33 cellular contexts compared by ENCODE assay signal in the genomic region with DNA sequence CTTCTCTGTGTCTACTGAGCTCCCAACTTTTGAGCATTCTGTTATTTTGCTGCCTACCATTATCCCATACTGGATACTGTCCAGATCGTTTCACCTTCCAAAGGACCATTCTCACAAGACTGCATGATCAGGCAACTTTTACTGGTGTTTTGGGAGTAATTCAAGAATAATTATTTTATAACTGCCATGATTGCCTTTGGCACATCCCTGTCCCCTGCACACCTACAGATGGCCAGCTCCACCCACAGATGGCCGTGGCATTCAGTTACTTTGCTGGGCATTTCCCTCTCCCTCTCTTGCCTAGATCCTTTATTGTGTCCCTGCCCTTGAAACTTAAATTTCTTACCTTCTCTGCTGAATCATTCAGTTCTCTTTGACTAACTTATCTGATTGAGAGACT.
"Had no signal": no experiment of that assay in that cellular context is flagged by ENCODE, and none has a peak within 500 bp of the region (broad histone marks: within the 10 kb centered on the region; RNA-seq: fewer than 3 reads in every experiment).

No MANE protein-coding gene starts in this region.

- H3K4me2 ChIP-seq: SK-N-SH had no signal

- H3K27me3 Mint-ChIP-seq: activated CD4-positive, alpha-beta T cell treated with anti-CD3 and anti-CD28 coated beads, Interleukin-2, amount 10 ng/mL, durations not matched to agents 24 days and 14 days; activated CD8-positive, alpha-beta T cell treated with anti-CD3 and anti-CD28 coated beads for 36 hours had no signal

- DNase-seq: activated CD4-positive, alpha-beta T cell treated with anti-CD3 and anti-CD28 coated beads, Interleukin-2, amount 10 ng/mL, durations not matched to agents 24 days and 14 days; activated CD4-positive, alpha-beta T cell treated with anti-CD3 and anti-CD28 coated beads, Interleukin-2, amount 50 U/mL, for 4 hours; activated CD8-positive, alpha-beta T cell treated with anti-CD3 and anti-CD28 coated beads for 36 hours; activated gamma-delta T cell treated with Interleukin-2 at 50 U/mL for 16 hours; activated naive CD4-positive, alpha-beta T cell treated with anti-CD3 and anti-CD28 coated beads for 36 hours; activated T-cell treated with anti-CD3 and anti-CD28 coated beads, Interleukin-2, amount 50 U/mL, for 4 hours; adrenal gland; body of pancreas; cerebellar nuclear complex; Karpas-422; MM.1S; MV-4-11; NCI-H1092; NCI-H1417 treated with DMSO at 0.1 percent for 48 hours; NCI-H187 treated with DMSO at 0.1 percent for 48 hours; NCI-H2081 treated with DMSO at 0.1 percent for 48 hours; NCI-H345; NCI-H510A; NCI-H526 treated with DMSO at 0.1 percent for 48 hours; NCI-H82; NK-92 treated with Interleukin-12 subunit alpha and Interleukin-12 subunit beta, amount 100 ng/mL, for 24 hours; PC-3; Peyer's patch; RPMI8226; SHP77 treated with DMSO at 0.1 percent for 48 hours; SK-N-SH had no signal

- H3K36me3 Mint-ChIP-seq: activated naive CD4-positive, alpha-beta T cell treated with anti-CD3 and anti-CD28 coated beads, Interleukin-2, amount 50 U/mL, for 72 hours had no signal

- H3K36me3 ChIP-seq: adrenal gland, breast epithelium, Peyer's patch, SJSA1 had no signal

- H3K27ac Mint-ChIP-seq: activated CD4-positive, alpha-beta T cell treated with anti-CD3 and anti-CD28 coated beads, Interleukin-2, amount 10 ng/mL, durations not matched to agents 24 days and 14 days; activated CD8-positive, alpha-beta T cell treated with anti-CD3 and anti-CD28 coated beads for 36 hours; activated naive CD4-positive, alpha-beta T cell treated with anti-CD3 and anti-CD28 coated beads for 36 hours; activated naive CD4-positive, alpha-beta T cell treated with anti-CD3 and anti-CD28 coated beads, Interleukin-2, amount 50 U/mL, for 72 hours; activated T-helper 1 cell treated with anti-CD3 and anti-CD28 coated beads, Interleukin-12 subunit alpha, Interleukin-12 subunit beta, Interleukin-2, Interleukin-4 antibody, amounts not matched to agents 30 ng/mL and 10 ng/mL and 1 ng/mL, durations not matched to agents 14 hours and 24 hours and 36 hours; T-helper 1 cell treated with Interleukin-12 subunit alpha and Interleukin-12 subunit beta and Interleukin-4 antibody, amounts not matched to agents 30 μg/mL and 1 μg/mL, for 36 hours; T-helper 2 cell treated with Interferon-gamma antibody and Interleukin-4, amounts not matched to agents 5 μg/mL and 100 μg/mL, for 36 hours had no signal

- H3K9me2 ChIP-seq: SK-N-SH had no signal

- ATAC-seq: activated CD8-positive, alpha-beta T cell treated with anti-CD3 and anti-CD28 coated beads for 36 hours; activated naive CD4-positive, alpha-beta T cell treated with anti-CD3 and anti-CD28 coated beads, Interleukin-2, amount 50 U/mL, for 72 hours; activated T-cell treated with anti-CD3 and anti-CD28 coated beads, Interleukin-2, amount 50 U/mL, for 4 hours; body of pancreas; K562; PC-3 had no signal

- H3K9me3 Mint-ChIP-seq: activated CD4-positive, alpha-beta T cell treated with anti-CD3 and anti-CD28 coated beads, Interleukin-2, amount 10 ng/mL, durations not matched to agents 24 days and 14 days; activated CD8-positive, alpha-beta T cell treated with anti-CD3 and anti-CD28 coated beads for 36 hours; activated naive CD4-positive, alpha-beta T cell treated with anti-CD3 and anti-CD28 coated beads for 36 hours; activated naive CD4-positive, alpha-beta T cell treated with anti-CD3 and anti-CD28 coated beads, Interleukin-2, amount 50 U/mL, for 72 hours; activated T-cell treated with anti-CD3 and anti-CD28 coated beads, Interleukin-2, amount 50 U/mL, for 4 hours; activated T-helper 1 cell treated with anti-CD3 and anti-CD28 coated beads, Interleukin-12 subunit alpha, Interleukin-12 subunit beta, Interleukin-2, Interleukin-4 antibody, amounts not matched to agents 30 ng/mL and 10 ng/mL and 1 ng/mL, durations not matched to agents 14 hours and 24 hours and 36 hours; T-helper 1 cell treated with Interleukin-12 subunit alpha and Interleukin-12 subunit beta and Interleukin-4 antibody, amounts not matched to agents 30 μg/mL and 1 μg/mL, for 36 hours; T-helper 2 cell treated with Interferon-gamma antibody and Interleukin-4, amounts not matched to agents 5 μg/mL and 100 μg/mL, for 36 hours had no signal

- H3K27me3 ChIP-seq: adrenal gland, body of pancreas, breast epithelium, Peyer's patch, SJSA1 had no signal

- H3K27ac ChIP-seq: adrenal gland, body of pancreas, breast epithelium, Peyer's patch, SJSA1 had no signal

- H3K4me1 Mint-ChIP-seq: activated CD4-positive, alpha-beta T cell treated with anti-CD3 and anti-CD28 coated beads, Interleukin-2, amount 10 ng/mL, durations not matched to agents 24 days and 14 days had no signal

- H3K4me3 Mint-ChIP-seq: activated CD4-positive, alpha-beta T cell treated with anti-CD3 and anti-CD28 coated beads, Interleukin-2, amount 10 ng/mL, durations not matched to agents 24 days and 14 days; activated CD8-positive, alpha-beta T cell treated with anti-CD3 and anti-CD28 coated beads for 36 hours; activated naive CD4-positive, alpha-beta T cell treated with anti-CD3 and anti-CD28 coated beads for 36 hours; activated T-cell treated with anti-CD3 and anti-CD28 coated beads, Interleukin-2, amount 50 U/mL, for 4 hours; activated T-helper 1 cell treated with anti-CD3 and anti-CD28 coated beads, Interleukin-12 subunit alpha, Interleukin-12 subunit beta, Interleukin-2, Interleukin-4 antibody, amounts not matched to agents 30 ng/mL and 10 ng/mL and 1 ng/mL, durations not matched to agents 14 hours and 24 hours and 36 hours; T-helper 1 cell treated with Interleukin-12 subunit alpha and Interleukin-12 subunit beta and Interleukin-4 antibody, amounts not matched to agents 30 μg/mL and 1 μg/mL, for 36 hours; T-helper 2 cell treated with Interferon-gamma antibody and Interleukin-4, amounts not matched to agents 5 μg/mL and 100 μg/mL, for 36 hours had no signal

- H3K4me3 ChIP-seq: adrenal gland, body of pancreas, breast epithelium, K562, Peyer's patch, SJSA1 had no signal

- H3K4me1 ChIP-seq: adrenal gland, body of pancreas, breast epithelium, Peyer's patch, SJSA1 had no signal
